21 cellular contexts compared by ENCODE assay signal in the genomic region with DNA sequence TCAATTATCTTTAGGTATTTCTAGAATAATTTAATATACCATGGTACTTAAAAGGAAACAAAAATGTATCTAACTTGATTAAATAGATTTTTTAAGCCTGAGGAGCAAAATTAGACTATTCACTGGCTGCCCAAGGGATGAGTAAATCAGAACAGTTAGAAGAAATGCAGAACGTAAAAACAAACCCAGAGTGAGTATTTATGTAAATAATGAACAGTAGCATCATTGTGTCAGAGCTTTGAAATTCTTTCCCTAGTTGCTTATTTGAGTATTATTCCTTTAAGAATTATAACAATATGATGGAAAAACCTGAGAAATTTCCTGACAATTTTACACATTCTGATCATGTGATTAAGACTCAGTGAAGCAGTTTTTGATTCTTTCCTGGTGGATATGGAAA.
"Had no signal": no experiment of that assay in that cellular context is flagged by ENCODE, and none has a peak within 500 bp of the region (broad histone marks: within the 10 kb centered on the region; RNA-seq: fewer than 3 reads in every experiment).

No MANE protein-coding gene starts in this region.

- ATAC-seq: activated CD4-positive, CD25-positive, alpha-beta regulatory T cell treated with anti-CD3 and anti-CD28 coated beads, Interleukin-2, amount 50 U/mL, for 24 hours; activated CD8-positive, alpha-beta T cell treated with anti-CD3 and anti-CD28 coated beads, Interleukin-2, amount 10 ng/mL, durations not matched to agents 7 days and 5 days; activated naive CD8-positive, alpha-beta T cell treated with anti-CD3 and anti-CD28 coated beads, Interleukin-2, amount 50 U/mL, for 24 hours; activated T-cell treated with anti-CD3 and anti-CD28 coated beads, Interleukin-2, amount 50 U/mL, for 4 hours; mucosa of descending colon had no signal

- H3K9me3 ChIP-seq: breast epithelium, mucosa of descending colon, prostate gland, thyroid gland had no signal

- H3K27me3 Mint-ChIP-seq: activated CD4-positive, alpha-beta T cell treated with anti-CD3 and anti-CD28 coated beads, Interleukin-2, amount 10 ng/mL, durations not matched to agents 7 days and 5 days; activated naive CD4-positive, alpha-beta T cell treated with anti-CD3 and anti-CD28 coated beads, Interleukin-2, amount 10 ng/mL, durations not matched to agents 7 days and 5 days; activated naive CD8-positive, alpha-beta T cell treated with anti-CD3 and anti-CD28 coated beads, Interleukin-2, amount 50 U/mL, for 24 hours; memory B cell; naive B cell had no signal

- H3K36me3 Mint-ChIP-seq: activated naive CD4-positive, alpha-beta T cell treated with anti-CD3 and anti-CD28 coated beads, Interleukin-2, amount 10 ng/mL, durations not matched to agents 7 days and 5 days had no signal

- H3K4me1 ChIP-seq: breast epithelium, prostate gland, right atrium auricular region, thyroid gland had no signal

- DNase-seq: activated CD4-positive, alpha-beta T cell treated with anti-CD3 and anti-CD28 coated beads, Interleukin-2, amount 10 ng/mL, durations not matched to agents 7 days and 5 days; activated CD8-positive, alpha-beta memory T cell treated with anti-CD3 and anti-CD28 coated beads, Interleukin-2, amount 50 U/mL, for 4 hours; activated CD8-positive, alpha-beta T cell treated with anti-CD3 and anti-CD28 coated beads, Interleukin-2, amount 10 ng/mL, durations not matched to agents 7 days and 5 days; activated effector memory CD4-positive, alpha-beta T cell treated with Interleukin-2 at 50 U/mL for 16 hours; activated naive CD4-positive, alpha-beta T cell treated with anti-CD3 and anti-CD28 coated beads, Interleukin-2, amount 10 ng/mL, durations not matched to agents 7 days and 5 days; activated naive CD8-positive, alpha-beta T cell treated with anti-CD3 and anti-CD28 coated beads, Interleukin-2, amount 50 U/mL, for 24 hours; activated T-cell treated with anti-CD3 and anti-CD28 coated beads, Interleukin-2, amount 50 U/mL, for 4 hours; aorta; effector CD4-positive, alpha-beta T cell; mucosa of descending colon; naive B cell; stimulated activated CD4-positive, alpha-beta T cell treated with anti-CD3 and anti-CD28 coated beads, Interleukin-2, amount 100 ng/mL, for 24 hours; stimulated activated naive CD4-positive, alpha-beta T cell treated with Interleukin-2 at 50 U/mL for 16 hours; T-helper 9 cell; thyroid gland had no signal

- H3K4me1 Mint-ChIP-seq: activated CD4-positive, alpha-beta T cell treated with anti-CD3 and anti-CD28 coated beads, Interleukin-2, amount 10 ng/mL, durations not matched to agents 7 days and 5 days; activated naive CD4-positive, alpha-beta T cell treated with anti-CD3 and anti-CD28 coated beads, Interleukin-2, amount 10 ng/mL, durations not matched to agents 7 days and 5 days; activated naive CD8-positive, alpha-beta T cell treated with anti-CD3 and anti-CD28 coated beads, Interleukin-2, amount 50 U/mL, for 24 hours had no signal

- H3K36me3 ChIP-seq: breast epithelium, prostate gland, right atrium auricular region, thyroid gland had no signal

- H3K27me3 ChIP-seq: breast epithelium, right atrium auricular region, thyroid gland had no signal

- H3K9me3 Mint-ChIP-seq: activated CD4-positive, alpha-beta T cell treated with anti-CD3 and anti-CD28 coated beads, Interleukin-2, amount 10 ng/mL, durations not matched to agents 7 days and 5 days; activated naive CD4-positive, alpha-beta T cell treated with anti-CD3 and anti-CD28 coated beads, Interleukin-2, amount 10 ng/mL, durations not matched to agents 7 days and 5 days had no signal

- H3K4me3 ChIP-seq: breast epithelium, mucosa of descending colon, prostate gland, right atrium auricular region, thyroid gland had no signal

- H3K4me3 Mint-ChIP-seq: activated CD4-positive, alpha-beta T cell treated with anti-CD3 and anti-CD28 coated beads, Interleukin-2, amount 10 ng/mL, durations not matched to agents 7 days and 5 days; activated CD8-positive, alpha-beta T cell treated with anti-CD3 and anti-CD28 coated beads, Interleukin-2, amount 10 ng/mL, durations not matched to agents 7 days and 5 days; activated naive CD4-positive, alpha-beta T cell treated with anti-CD3 and anti-CD28 coated beads, Interleukin-2, amount 10 ng/mL, durations not matched to agents 7 days and 5 days; activated naive CD8-positive, alpha-beta T cell treated with anti-CD3 and anti-CD28 coated beads, Interleukin-2, amount 50 U/mL, for 24 hours; activated T-cell treated with anti-CD3 and anti-CD28 coated beads, Interleukin-2, amount 50 U/mL, for 4 hours; memory B cell; naive B cell; neural crest cell had no signal

- H3K27ac Mint-ChIP-seq: activated CD4-positive, alpha-beta T cell treated with anti-CD3 and anti-CD28 coated beads, Interleukin-2, amount 10 ng/mL, durations not matched to agents 7 days and 5 days; activated CD8-positive, alpha-beta T cell treated with anti-CD3 and anti-CD28 coated beads, Interleukin-2, amount 10 ng/mL, durations not matched to agents 7 days and 5 days; activated naive CD4-positive, alpha-beta T cell treated with anti-CD3 and anti-CD28 coated beads, Interleukin-2, amount 10 ng/mL, durations not matched to agents 7 days and 5 days; activated naive CD8-positive, alpha-beta T cell treated with anti-CD3 and anti-CD28 coated beads, Interleukin-2, amount 50 U/mL, for 24 hours; memory B cell had no signal

- H3K27ac ChIP-seq: breast epithelium, prostate gland, right atrium auricular region, thyroid gland had no signal
